ENCODE assay signal across 19 cellular contexts in genomic region chr6:170022827-170023619, GRCh38.
DNase-seq lines count a peak whose midpoint lies in the region; ATAC-seq and TF ChIP-seq lines count a peak whose summit lies in the region.
"Had no signal": no experiment of that assay in that cellular context is flagged by ENCODE, and none has a peak within 500 bp of the region (broad histone marks: within the 10 kb centered on the region; RNA-seq: fewer than 3 reads in every experiment).

No MANE protein-coding gene starts in this region.

- H3K27ac ChIP-seq in upper lobe of right lung = peak overlapping the region; percentile 37
- H3K27ac ChIP-seq: KMS-11, SJSA1 had no signal

- DNase-seq in activated CD8-positive, alpha-beta memory T cell treated with anti-CD3 and anti-CD28 coated beads, Interleukin-2, amount 50 U/mL, for 48 hours = peak; percentile 46
- DNase-seq in activated CD8-positive, alpha-beta memory T cell treated with anti-CD3 and anti-CD28 coated beads for 24 hours = no peak
- DNase-seq in cardiac septum (ENCODE audit: low spot score) (peak; percentile 75), natural killer cell (peak; percentile 10), upper lobe of right lung (peak; percentile 67), HuH-7.5 (ENCODE audit: low spot score) (no peak), NCI-H146 (lab: John Stamatoyannopoulos, UW) (no peak), GDM1 (lab: John Stamatoyannopoulos, UW) (no peak)
- DNase-seq: 8988T; activated CD4-positive, alpha-beta T cell treated with anti-CD3 and anti-CD28 coated beads for 36 hours; dermis blood vessel endothelial cell; DMS 273 treated with DMSO at 0.1 percent for 48 hours; NCI-H2081; NCI-H524 treated with DMSO at 0.1 percent for 48 hours; substantia nigra had no signal

- H3K4me3 Mint-ChIP-seq in natural killer cell = no peak overlapping the region
- H3K4me3 Mint-ChIP-seq: activated CD4-positive, alpha-beta T cell treated with anti-CD3 and anti-CD28 coated beads for 36 hours; activated naive CD4-positive, alpha-beta T cell treated with anti-CD3 and anti-CD28 coated beads, Interleukin-2, amount 50 U/mL, for 24 hours; T-helper 2 cell treated with Interferon-gamma antibody and Interleukin-4, amounts not matched to agents 5 μg/mL and 100 μg/mL, for 36 hours had no signal

- H3K27ac Mint-ChIP-seq in natural killer cell = no peak overlapping the region
- H3K27ac Mint-ChIP-seq: activated CD4-positive, alpha-beta T cell treated with anti-CD3 and anti-CD28 coated beads for 36 hours; activated naive CD4-positive, alpha-beta T cell treated with anti-CD3 and anti-CD28 coated beads, Interleukin-2, amount 50 U/mL, for 24 hours; T-helper 2 cell treated with Interferon-gamma antibody and Interleukin-4, amounts not matched to agents 5 μg/mL and 100 μg/mL, for 36 hours had no signal

- no peaks in the 10 kb centered on the region for H3K36me3 Mint-ChIP-seq in natural killer cell
- H3K36me3 Mint-ChIP-seq: activated naive CD4-positive, alpha-beta T cell treated with anti-CD3 and anti-CD28 coated beads, Interleukin-2, amount 50 U/mL, for 24 hours had no signal

- peak overlapping the region; percentile 33 for H3K4me3 ChIP-seq in upper lobe of right lung
- H3K4me3 ChIP-seq: SJSA1 had no signal

- no peaks in the 10 kb centered on the region for H3K9me3 ChIP-seq in upper lobe of right lung

- H3K36me3 ChIP-seq in upper lobe of right lung = no peaks in the 10 kb centered on the region
- H3K36me3 ChIP-seq: SJSA1 had no signal

- H3K4me1 Mint-ChIP-seq in natural killer cell = peaks cover 10 to 15% of the 10 kb centered on the region in 2 donors
- H3K4me1 Mint-ChIP-seq: activated CD4-positive, alpha-beta T cell treated with anti-CD3 and anti-CD28 coated beads for 36 hours; activated naive CD4-positive, alpha-beta T cell treated with anti-CD3 and anti-CD28 coated beads, Interleukin-2, amount 50 U/mL, for 24 hours had no signal

- intact Hi-C loops in cardiac septum (cut with DNase I) = no loop called here
- intact Hi-C loops in natural killer cell (cut with micrococcal nuclease) = no loop called here
- intact Hi-C loops in upper lobe of right lung (cut with DNase I) = no loop called here

- no peak for ATAC-seq in natural killer cell
- ATAC-seq in upper lobe of right lung = peak; percentile 23
- ATAC-seq: activated CD4-positive, alpha-beta T cell treated with anti-CD3 and anti-CD28 coated beads for 36 hours had no signal

- H3K9me3 Mint-ChIP-seq in natural killer cell = no peaks in the 10 kb centered on the region
- H3K9me3 Mint-ChIP-seq: activated naive CD4-positive, alpha-beta T cell treated with anti-CD3 and anti-CD28 coated beads, Interleukin-2, amount 50 U/mL, for 24 hours; T-helper 2 cell treated with Interferon-gamma antibody and Interleukin-4, amounts not matched to agents 5 μg/mL and 100 μg/mL, for 36 hours had no signal

- TF ChIP-seq CTCF in natural killer cell (IDR thresholded peaks at IDR 0.05) (no peak), upper lobe of right lung (IDR thresholded peaks at IDR 0.05) (no peak)

- no peaks in the 10 kb centered on the region for H3K4me1 ChIP-seq in upper lobe of right lung
- H3K4me1 ChIP-seq: SJSA1 had no signal

- peaks cover 16 to 27% of the 10 kb centered on the region in 2 donors for H3K27me3 Mint-ChIP-seq in natural killer cell (ENCODE audit: low read depth in 2 of 2)

- peaks cover 18% of the 10 kb centered on the region for H3K27me3 ChIP-seq in upper lobe of right lung
- H3K27me3 ChIP-seq: SJSA1 had no signal

Comparison
In these comparisons a context has a peak if more than half of its experiments do, and no peak if none do; other contexts are left out.
1. DNase-seq: peak in activated CD8-positive, alpha-beta memory T cell treated with anti-CD3 and anti-CD28 coated beads, Interleukin-2, amount 50 U/mL, for 48 hours (single experiment), cardiac septum (single experiment), natural killer cell (single experiment) and upper lobe of right lung (single experiment); none in activated CD8-positive, alpha-beta memory T cell treated with anti-CD3 and anti-CD28 coated beads for 24 hours (single experiment), HuH-7.5 (single experiment), NCI-H146 (single experiment) and GDM1 (single experiment).